23 cellular contexts compared by ENCODE assay signal in genomic region chr2:22623620-22624019, GRCh38.
"Had no signal": no experiment of that assay in that cellular context is flagged by ENCODE, and none has a peak within 500 bp of the region (broad histone marks: within the 10 kb centered on the region; RNA-seq: fewer than 3 reads in every experiment).

No MANE protein-coding gene starts in this region.

- H3K27me3 ChIP-seq: colonic mucosa, esophagus muscularis mucosa, esophagus squamous epithelium, foreskin keratinocyte, gastrocnemius medialis, gastroesophageal sphincter, heart left ventricle had no signal

- H3K4me1 ChIP-seq: colonic mucosa, esophagus squamous epithelium, foreskin keratinocyte, gastrocnemius medialis, gastroesophageal sphincter, heart left ventricle had no signal

- DNase-seq: colonic mucosa; cortex of kidney; dermis blood vessel endothelial cell; dorsolateral prefrontal cortex; effector CD4-positive, alpha-beta T cell; effector CD8-positive, alpha-beta T cell; effector memory CD4-positive, alpha-beta T cell; effector memory CD8-positive, alpha-beta T cell; endodermal cell; erythroblast; esophagus squamous epithelium; foreskin fibroblast; foreskin keratinocyte; foreskin melanocyte; gastrocnemius medialis; glutamatergic neuron; head of caudate nucleus; heart left ventricle had no signal

- H3K4me3 ChIP-seq: colonic mucosa, coronary artery, dorsolateral prefrontal cortex, esophagus muscularis mucosa, esophagus squamous epithelium, gastrocnemius medialis, gastroesophageal sphincter, heart left ventricle had no signal

- H3K9me3 ChIP-seq: colonic mucosa, esophagus muscularis mucosa, esophagus squamous epithelium, gastrocnemius medialis, gastroesophageal sphincter, heart left ventricle had no signal

- H3K36me3 ChIP-seq: colonic mucosa, esophagus muscularis mucosa, esophagus squamous epithelium, gastrocnemius medialis, gastroesophageal sphincter, heart left ventricle had no signal

- H3K27ac ChIP-seq: colonic mucosa, coronary artery, dorsolateral prefrontal cortex, epithelial cell of prostate, esophagus muscularis mucosa, esophagus squamous epithelium, foreskin keratinocyte, gastrocnemius medialis, gastroesophageal sphincter, heart left ventricle had no signal

- ATAC-seq: effector memory CD8-positive, alpha-beta T cell; esophagus mucosa; foreskin keratinocyte; gastrocnemius medialis; gastroesophageal sphincter; heart left ventricle had no signal
